Comparison of ENCODE assay signal across 1 cellular context in genomic region chr5:150311015-150311692, GRCh38.
TF ChIP-seq lines count a peak whose summit lies in the region.

No MANE protein-coding gene starts in this region.

TF ChIP-seq in HepG2, 621 proteins besides CTCF, POLR2A, EP300 and RAD21 (continued from another document):
- TF ChIP-seq ZNF318 (CRISPR knock-in tag; IDR thresholded peaks at IDR 0.05) (no peak), IKZF4 (CRISPR knock-in tag; IDR thresholded peaks at IDR 0.05; ENCODE audit: borderline replicate concordance, low read depth, not compliant biosample characterization) (no peak), TP53 (CRISPR knock-in tag; conservative IDR thresholded peaks at IDR 0.05) (no peak), CEBPB (IDR thresholded peaks at IDR 0.05; ENCODE audit: borderline replicate concordance, low read depth, low read length) (no peak)
